19 cellular contexts compared by ENCODE assay signal in genomic region chr7:93046641-93047040, GRCh38.
DNase-seq lines count a peak whose midpoint lies in the region; ATAC-seq and TF ChIP-seq lines count a peak whose summit lies in the region.
"Had no signal": no experiment of that assay in that cellular context is flagged by ENCODE, and none has a peak within 500 bp of the region (broad histone marks: within the 10 kb centered on the region; RNA-seq: fewer than 3 reads in every experiment).

No MANE protein-coding gene starts in this region.

- H3K79me1 ChIP-seq in H9 (ENCODE audit: insufficient read depth, low read depth, low read length, poor library complexity, severe bottlenecking) (no peaks in the 10 kb centered on the region), mesenchymal stem cell (replicated peaks; ENCODE audit: low read length, poor library complexity, severe bottlenecking) (no peaks in the 10 kb centered on the region)

- H3K79me2 ChIP-seq in H9 (ENCODE audit: insufficient read depth, low read length) = no peaks in the 10 kb centered on the region

- H2BK5ac ChIP-seq in H9 (ENCODE audit: insufficient read length, low read length) = no peak overlapping the region
- no peak overlapping the region for H2BK5ac ChIP-seq in mesenchymal stem cell (ENCODE audit: low read depth, low read length, poor library complexity, severe bottlenecking)

- H4K20me1 ChIP-seq in H9 (ENCODE audit: control insufficient read depth, insufficient read depth, insufficient read length) = no peaks in the 10 kb centered on the region

- H3K9me3 Mint-ChIP-seq in H9 = no peaks in the 10 kb centered on the region; a peak in 2 of 5 replicates
- H3K9me3 Mint-ChIP-seq: activated naive CD4-positive, alpha-beta T cell treated with anti-CD3 and anti-CD28 coated beads, Interleukin-2, amount 50 U/mL, for 72 hours; brain; immature natural killer cell had no signal

- H2BK120ac ChIP-seq in H9 (ENCODE audit: low read depth, low read length, poor library complexity, severe bottlenecking) (no peak overlapping the region), mesenchymal stem cell (ENCODE audit: low read depth, low read length) (no peak overlapping the region)

- no CpG with 5 or more reads among the region's 4 CpGs for WGBS in H9 (ENCODE audit: extremely low coverage, insufficient read length, low lambda C conversion rate)
- WGBS in mesenchymal stem cell = 8% methylated on average over 4 of the region's 4 CpGs

- no peak overlapping the region for H3K56ac ChIP-seq in H9 (ENCODE audit: insufficient read length, low read depth, low read length)

- H4K5ac ChIP-seq in H9 (ENCODE audit: insufficient read length, low read depth, low read length) = no peak overlapping the region

- H3K4me3 Mint-ChIP-seq in H9 = peak overlapping the region in 1 of 2 experiments; percentile 40; a peak in 1 of 5 replicates
- H3K4me3 Mint-ChIP-seq: immature natural killer cell had no signal

- H4K8ac ChIP-seq in H9 (replicated peaks; ENCODE audit: insufficient read length, low read depth, low read length) (no peak overlapping the region), mesenchymal stem cell (ENCODE audit: low read length) (peak overlapping the region; percentile 87)

- no peak overlapping the region for H3K4me3 ChIP-seq in mesenchymal stem cell (ENCODE audit: insufficient read depth in 1 of 2, low read depth in 1 of 2, low read length in 2 of 2)
- H3K4me3 ChIP-seq: dorsolateral prefrontal cortex, right atrium auricular region, tibial nerve had no signal

- H2BK20ac ChIP-seq in H9 (ENCODE audit: low read depth, low read length, poor library complexity, severe bottlenecking) = peak overlapping the region; percentile 60

- H3K4me2 ChIP-seq in H9 (ENCODE audit: insufficient read depth, insufficient read length, low read length) = no peak overlapping the region
- no peak overlapping the region for H3K4me2 ChIP-seq in mesenchymal stem cell (ENCODE audit: low read length, poor library complexity, severe bottlenecking)

- H2BK15ac ChIP-seq in H9 (ENCODE audit: low read depth, low read length) (no peak overlapping the region), mesenchymal stem cell (ENCODE audit: low read depth, poor library complexity, severe bottlenecking) (no peak overlapping the region)

- peak; percentile 6 for DNase-seq in DMS53 treated with DMSO at 0.1 percent for 48 hours (lab: John Stamatoyannopoulos, UW; ENCODE audit: unreplicated experiment)
- DNase-seq in H9 = no peak
- peak; percentile 27 for DNase-seq in SW480 (ENCODE audit: low spot score)
- peak; percentile 26 for DNase-seq in mesenchymal stem cell
- DNase-seq in DMS153 (lab: John Stamatoyannopoulos, UW) = no peak
- DNase-seq: activated CD4-positive, alpha-beta T cell treated with anti-CD3 and anti-CD28 coated beads, Interleukin-2, amount 50 U/mL, for 48 hours; activated T-cell treated with anti-CD3 and anti-CD28 coated beads, Interleukin-2, amount 50 U/mL, for 1 hour; dorsolateral prefrontal cortex; immature natural killer cell; NCI-H187; NCI-H510A; stimulated activated naive CD4-positive, alpha-beta T cell treated with Interleukin-2 at 50 U/mL for 16 hours had no signal

- no peak overlapping the region for H3T11ph ChIP-seq in H9 (ENCODE audit: low read length)

- H3K4ac ChIP-seq in H9 (ENCODE audit: low read depth, low read length) (no peak overlapping the region), mesenchymal stem cell (ENCODE audit: low read depth in 1 of 2, low read length in 2 of 2) (peak overlapping the region in 1 of 2 experiments; percentile 87)

- H3K23me2 ChIP-seq in H9 (ENCODE audit: insufficient read length, low read depth, low read length, poor library complexity, severe bottlenecking) = peaks cover 5% of the 10 kb centered on the region

- H3K9ac ChIP-seq in H9 (ENCODE audit: extremely low read depth, insufficient read length, low read length) (no peak overlapping the region), mesenchymal stem cell (ENCODE audit: low read length) (no peak overlapping the region)

- no peak overlapping the region for H2AK5ac ChIP-seq in H9 (ENCODE audit: insufficient read length, low read length)
- no peak overlapping the region for H2AK5ac ChIP-seq in mesenchymal stem cell (ENCODE audit: low read length, severe bottlenecking)

- peak overlapping the region in 1 of 3 experiments; percentile 70; a peak in 1 of 7 replicates for H3K27ac Mint-ChIP-seq in H9
- H3K27ac Mint-ChIP-seq: activated naive CD4-positive, alpha-beta T cell treated with anti-CD3 and anti-CD28 coated beads, Interleukin-2, amount 50 U/mL, for 72 hours; immature natural killer cell had no signal

- peaks cover 32% of the 10 kb centered on the region for H3K27me3 Mint-ChIP-seq in H9 (ENCODE audit: low read depth)
- H3K27me3 Mint-ChIP-seq: brain had no signal

- no peak overlapping the region for H3K27ac ChIP-seq in H9 (ENCODE audit: insufficient read length, low read depth, low read length)
- no peak overlapping the region for H3K27ac ChIP-seq in mesenchymal stem cell (ENCODE audit: low read length, poor library complexity, severe bottlenecking)
- H3K27ac ChIP-seq: dorsolateral prefrontal cortex, right atrium auricular region, tibial nerve had no signal

- H4K91ac ChIP-seq in H9 (ENCODE audit: insufficient read length, low read depth, low read length) (no peak overlapping the region), mesenchymal stem cell (ENCODE audit: low read length) (no peak overlapping the region)

- H2AFZ ChIP-seq in H9 (ENCODE audit: low read length) (no peak overlapping the region), mesenchymal stem cell (ENCODE audit: low read depth, low read length) (no peak overlapping the region)

- peaks cover 27% of the 10 kb centered on the region in 2 experiments for H3K4me1 Mint-ChIP-seq in H9
- H3K4me1 Mint-ChIP-seq: immature natural killer cell had no signal

- H3K14ac ChIP-seq in H9 (ENCODE audit: insufficient read depth, low read length) = no peak overlapping the region
- peak overlapping the region in 1 of 2 experiments; percentile 92 for H3K14ac ChIP-seq in mesenchymal stem cell (ENCODE audit: low read length in 2 of 2)

- H3K9me3 ChIP-seq in H9 (ENCODE audit: control insufficient read depth, low read depth, low read length) = no peaks in the 10 kb centered on the region
- no peaks in the 10 kb centered on the region for H3K9me3 ChIP-seq in mesenchymal stem cell (ENCODE audit: control insufficient read depth, low read length)
- H3K9me3 ChIP-seq: right atrium auricular region, tibial nerve had no signal

- no peaks in the 10 kb centered on the region for H3K4me1 ChIP-seq in H9 (ENCODE audit: insufficient read depth, low read length)
- peaks cover 9% of the 10 kb centered on the region for H3K4me1 ChIP-seq in mesenchymal stem cell (ENCODE audit: control insufficient read depth, insufficient read depth, low read depth, low read length)

- H3K23ac ChIP-seq in H9 (ENCODE audit: insufficient read length, low read depth, low read length) = no peak overlapping the region
- H3K23ac ChIP-seq in mesenchymal stem cell (ENCODE audit: low read length in 2 of 2) = no peak overlapping the region

- no peak overlapping the region for H2BK12ac ChIP-seq in H9 (ENCODE audit: insufficient read length, low read depth, low read length)
- peak overlapping the region in 1 of 2 experiments; percentile 75 for H2BK12ac ChIP-seq in mesenchymal stem cell (ENCODE audit: low read length in 2 of 2)

- H3K18ac ChIP-seq in H9 (ENCODE audit: insufficient read length, low read depth, low read length) (no peak overlapping the region), mesenchymal stem cell (ENCODE audit: low read depth in 1 of 2, low read length in 2 of 2) (peak overlapping the region in 1 of 2 experiments; percentile 77)

- no peaks in the 10 kb centered on the region for H3K36me3 ChIP-seq in mesenchymal stem cell (ENCODE audit: control insufficient read depth in 1 of 2, insufficient read depth in 2 of 2, low read depth in 1 of 2, low read length in 2 of 2)
- H3K36me3 ChIP-seq: right atrium auricular region, tibial nerve had no signal

- H3K27me3 ChIP-seq in H9 (ENCODE audit: insufficient read depth, low read length) (peaks cover 5% of the 10 kb centered on the region; the same call in 1 of the 2 replicates), mesenchymal stem cell (ENCODE audit: control insufficient read depth in 1 of 2, insufficient read depth in 1 of 2, low read length in 2 of 2) (no peaks in the 10 kb centered on the region)
- H3K27me3 ChIP-seq: right atrium auricular region, tibial nerve had no signal

- ATAC-seq in HG02981 (IDR thresholded peaks at IDR 0.05; ENCODE audit: unreplicated experiment) = no peak
- ATAC-seq in GM21367 (IDR thresholded peaks at IDR 0.05; ENCODE audit: unreplicated experiment) = no peak
- ATAC-seq in GM18870 (IDR thresholded peaks at IDR 0.05; ENCODE audit: unreplicated experiment) = no peak
- ATAC-seq: activated naive CD4-positive, alpha-beta T cell treated with anti-CD3 and anti-CD28 coated beads, Interleukin-2, amount 50 U/mL, for 72 hours had no signal

- no peaks in the 10 kb centered on the region for H3K36me3 Mint-ChIP-seq in H9 (ENCODE audit: insufficient read depth in 1 of 3, low read depth in 3 of 3)
- H3K36me3 Mint-ChIP-seq: activated naive CD4-positive, alpha-beta T cell treated with anti-CD3 and anti-CD28 coated beads, Interleukin-2, amount 50 U/mL, for 72 hours; brain; immature natural killer cell had no signal

- no peak for TF ChIP-seq CTCF in H9 (conservative IDR thresholded peaks at IDR 0.05)

Comparison
In these comparisons a context has a peak if more than half of its experiments do, and no peak if none do; other contexts are left out.
1. DNase-seq: peak in DMS53 treated with DMSO at 0.1 percent for 48 hours (single experiment), SW480 (single experiment) and mesenchymal stem cell (single experiment); none in H9 (single experiment) and DMS153 (single experiment).